10 cellular contexts compared by ENCODE assay signal in genomic region chr14:73829526-73830431, GRCh38. TPM values are rescaled to one million over a fixed set of nuclear protein-coding genes. Genes with fewer than 3 reads are reported as not detected.
DNase-seq lines count a peak whose midpoint lies in the region; ATAC-seq and TF ChIP-seq lines count a peak whose summit lies in the region.
"Had no signal": no experiment of that assay in that cellular context is flagged by ENCODE, and none has a peak within 500 bp of the region (broad histone marks: within the 10 kb centered on the region; RNA-seq: fewer than 3 reads in every experiment).

No MANE protein-coding gene starts in this region.

- no peak overlapping the region for H3K4me3 ChIP-seq in mesenchymal stem cell (ENCODE audit: insufficient read depth in 1 of 2, low read depth in 1 of 2, low read length in 2 of 2)
- H3K4me3 ChIP-seq: SK-N-MC had no signal

- H3K27ac Mint-ChIP-seq in activated CD8-positive, alpha-beta T cell treated with anti-CD3 and anti-CD28 coated beads for 36 hours = peak overlapping the region; percentile 89

- H2BK120ac ChIP-seq in mesenchymal stem cell (ENCODE audit: low read depth, low read length) = no peak overlapping the region

- no peaks in the 10 kb centered on the region for H3K36me3 Mint-ChIP-seq in activated CD8-positive, alpha-beta T cell treated with anti-CD3 and anti-CD28 coated beads for 36 hours (ENCODE audit: low read depth)

- H2AK5ac ChIP-seq in mesenchymal stem cell (ENCODE audit: low read length, severe bottlenecking) = peak overlapping the region; percentile 87

- H2BK12ac ChIP-seq in mesenchymal stem cell (ENCODE audit: low read length in 2 of 2) = no peak overlapping the region

- peak overlapping the region; percentile 4 for H4K8ac ChIP-seq in mesenchymal stem cell (ENCODE audit: low read length)

- H2BK5ac ChIP-seq in mesenchymal stem cell (ENCODE audit: low read depth, low read length, poor library complexity, severe bottlenecking) = peak overlapping the region; percentile 48

- H3K9me3 ChIP-seq in mesenchymal stem cell (ENCODE audit: control insufficient read depth, low read length) = no peaks in the 10 kb centered on the region

- H2AFZ ChIP-seq in mesenchymal stem cell (ENCODE audit: low read depth, low read length) = no peak overlapping the region

- no peaks in the 10 kb centered on the region for H3K27me3 Mint-ChIP-seq in activated CD8-positive, alpha-beta T cell treated with anti-CD3 and anti-CD28 coated beads for 36 hours

- H3K27me3 ChIP-seq in mesenchymal stem cell (ENCODE audit: control insufficient read depth in 1 of 2, insufficient read depth in 1 of 2, low read length in 2 of 2) = no peaks in the 10 kb centered on the region

- ATAC-seq in HG03378 (IDR thresholded peaks at IDR 0.05; ENCODE audit: unreplicated experiment) = peak; percentile 84
- peak; percentile 78 for ATAC-seq in activated CD8-positive, alpha-beta T cell treated with anti-CD3 and anti-CD28 coated beads for 36 hours
- no peak for ATAC-seq in GM19467 (IDR thresholded peaks at IDR 0.05; ENCODE audit: unreplicated experiment)

- H3K36me3 ChIP-seq in mesenchymal stem cell (ENCODE audit: control insufficient read depth in 1 of 2, insufficient read depth in 2 of 2, low read depth in 1 of 2, low read length in 2 of 2) = no peaks in the 10 kb centered on the region

- POLR2A ChIA-PET in activated CD8-positive, alpha-beta T cell treated with anti-CD3 and anti-CD28 coated beads for 36 hours (lab: Charles Lee) = interaction anchor here (0.9 to 1.3 kb wide), 5 partner anchors 42 to 99 kb away, joined by 3 to 4 read pairs (median 3); no protein-coding TSS in a partner anchor

- H3K4me2 ChIP-seq in mesenchymal stem cell (ENCODE audit: low read length, poor library complexity, severe bottlenecking) = no peak overlapping the region

- DNase-seq in DMS53 (lab: John Stamatoyannopoulos, UW) = peak; percentile 44
- DNase-seq in DMS53 treated with DMSO at 0.1 percent for 48 hours (lab: John Stamatoyannopoulos, UW; ENCODE audit: unreplicated experiment) = no peak
- peak; percentile 82 for DNase-seq in activated CD8-positive, alpha-beta T cell treated with anti-CD3 and anti-CD28 coated beads for 36 hours
- peak; percentile 58 for DNase-seq in mesenchymal stem cell
- no peak for DNase-seq in NCI-H69 (lab: John Stamatoyannopoulos, UW)
- DNase-seq in central memory CD4-positive, alpha-beta T cell = no peak

- no peaks in the 10 kb centered on the region for H3K9me3 Mint-ChIP-seq in activated CD8-positive, alpha-beta T cell treated with anti-CD3 and anti-CD28 coated beads for 36 hours

- no peak overlapping the region for H3K4ac ChIP-seq in mesenchymal stem cell (ENCODE audit: low read depth in 1 of 2, low read length in 2 of 2)

- H3K4me1 Mint-ChIP-seq in activated CD8-positive, alpha-beta T cell treated with anti-CD3 and anti-CD28 coated beads for 36 hours (ENCODE audit: low read depth) = peaks cover 17% of the 10 kb centered on the region

- peak overlapping the region; percentile 34 for H3K4me3 Mint-ChIP-seq in activated CD8-positive, alpha-beta T cell treated with anti-CD3 and anti-CD28 coated beads for 36 hours

- peak overlapping the region; percentile 40 for H3K9ac ChIP-seq in mesenchymal stem cell (ENCODE audit: low read length)

- H2BK15ac ChIP-seq in mesenchymal stem cell (ENCODE audit: low read depth, poor library complexity, severe bottlenecking) = no peak overlapping the region

- peaks cover 29% of the 10 kb centered on the region for H3K4me1 ChIP-seq in mesenchymal stem cell (ENCODE audit: control insufficient read depth, insufficient read depth, low read depth, low read length)

- no peak overlapping the region for H3K23ac ChIP-seq in mesenchymal stem cell (ENCODE audit: low read length in 2 of 2)

- H3K79me1 ChIP-seq in mesenchymal stem cell (replicated peaks; ENCODE audit: low read length, poor library complexity, severe bottlenecking) = no peaks in the 10 kb centered on the region

- intact Hi-C loops in activated CD8-positive, alpha-beta T cell treated with anti-CD3 and anti-CD28 coated beads for 36 hours (cut with micrococcal nuclease) = loop anchor here (5.0 kb wide), 1 partner anchor 87 kb away; no protein-coding TSS in a partner anchor

- H3K14ac ChIP-seq in mesenchymal stem cell (ENCODE audit: low read length in 2 of 2) = no peak overlapping the region

- H3K27ac ChIP-seq in mesenchymal stem cell (ENCODE audit: low read length, poor library complexity, severe bottlenecking) = peak overlapping the region; percentile 94
- H3K27ac ChIP-seq: 22Rv1, SK-N-MC had no signal

- CTCF ChIA-PET in activated CD8-positive, alpha-beta T cell treated with anti-CD3 and anti-CD28 coated beads for 36 hours (lab: Charles Lee) = interaction anchor here (0.8 to 11.3 kb wide), 5 partner anchors 54 to 102 kb away, joined by 3 to 140 read pairs (median 3); no protein-coding TSS in a partner anchor

- H4K91ac ChIP-seq in mesenchymal stem cell (ENCODE audit: low read length) = peak overlapping the region; percentile 39

- TF ChIP-seq CTCF in activated CD8-positive, alpha-beta T cell treated with anti-CD3 and anti-CD28 coated beads for 36 hours (IDR thresholded peaks at IDR 0.05) = no peak

- no peak overlapping the region for H3K18ac ChIP-seq in mesenchymal stem cell (ENCODE audit: low read depth in 1 of 2, low read length in 2 of 2)

- WGBS in mesenchymal stem cell = 78% methylated on average over 9 of the region's 9 CpGs

RNA-seq across cellular contexts. Expression of gene PTGR2, which starts 21.9 kb away (rescaled TPM):
- 10 to 100 TPM; 10.6 to 11.0 TPM for total RNA-seq in activated CD8-positive, alpha-beta T cell treated with anti-CD3 and anti-CD28 coated beads for 36 hours
- 4.0 TPM for polyA plus RNA-seq in mesenchymal stem cell (2013, experiment 1 of 2)
- polyA plus RNA-seq in mesenchymal stem cell (2013, experiment 2 of 2) = 3.8 TPM

RNA-seq across cellular contexts. Expression of gene ZNF410, which starts 56.9 kb away (rescaled TPM):
- 10 to 100 TPM; 54.9 to 56.1 TPM for total RNA-seq in activated CD8-positive, alpha-beta T cell treated with anti-CD3 and anti-CD28 coated beads for 36 hours
- 19.6 TPM for polyA plus RNA-seq in mesenchymal stem cell (2013, experiment 1 of 2)
- 20.9 TPM for polyA plus RNA-seq in mesenchymal stem cell (2013, experiment 2 of 2)

Comparison
In these comparisons a context has a peak if more than half of its experiments do, and no peak if none do; other contexts are left out.
1. DNase-seq: peak in DMS53 (single experiment), activated CD8-positive, alpha-beta T cell treated with anti-CD3 and anti-CD28 coated beads for 36 hours (single experiment) and mesenchymal stem cell (single experiment); none in DMS53 treated with DMSO at 0.1 percent for 48 hours (single experiment), NCI-H69 (single experiment) and central memory CD4-positive, alpha-beta T cell (single experiment).